Comparison of ENCODE assay signal across 11 cellular contexts in the genomic region with DNA sequence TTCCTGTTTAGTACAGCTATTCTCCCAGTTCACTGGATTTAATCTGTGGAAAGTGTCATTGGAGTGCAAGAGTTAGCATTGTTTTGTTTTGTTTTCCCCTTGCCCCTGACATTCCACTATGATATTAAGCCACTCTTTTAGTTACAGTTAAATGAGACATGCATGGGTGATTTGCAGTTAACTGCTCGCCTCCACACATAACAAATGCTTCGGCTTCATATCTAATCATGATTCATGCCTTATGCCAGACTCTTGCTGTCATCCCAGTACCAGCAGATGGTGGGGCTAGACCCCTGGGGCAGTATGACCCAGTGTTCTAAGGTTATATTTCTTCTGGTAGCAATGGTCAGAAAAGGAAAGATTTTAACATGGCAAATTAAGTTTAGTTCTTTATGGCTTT.
DNase-seq lines count a peak whose midpoint lies in the region; TF ChIP-seq lines count a peak whose summit lies in the region.
"Had no signal": no experiment of that assay in that cellular context is flagged by ENCODE, and none has a peak within 500 bp of the region (broad histone marks: within the 10 kb centered on the region; RNA-seq: fewer than 3 reads in every experiment).

No MANE protein-coding gene starts in this region.

- H3K23ac ChIP-seq in trophoblast cell (ENCODE audit: low read length), result no peak overlapping the region

- no peaks in the 10 kb centered on the region for H3K79me1 ChIP-seq in trophoblast cell (ENCODE audit: low read length)

- no peak overlapping the region for H2AK5ac ChIP-seq in trophoblast cell (ENCODE audit: low read length)

- H2BK12ac ChIP-seq in trophoblast cell (ENCODE audit: low read length), result no peak overlapping the region

- H3K4me1 ChIP-seq in trophoblast cell (ENCODE audit: control insufficient read depth in 1 of 2, insufficient read depth in 2 of 2, low read length in 2 of 2), result no peaks in the 10 kb centered on the region

- H3K36me3 ChIP-seq in trophoblast cell (ENCODE audit: control insufficient read depth in 1 of 2, insufficient read depth in 2 of 2, low read length in 2 of 2), result no peaks in the 10 kb centered on the region

- H2AFZ ChIP-seq in trophoblast cell (ENCODE audit: insufficient read depth, low read length, poor library complexity), result no peak overlapping the region

- H3K4me2 ChIP-seq in trophoblast cell (ENCODE audit: low read length), result no peak overlapping the region

- H3K4ac ChIP-seq in trophoblast cell (ENCODE audit: low read depth, low read length), result no peak overlapping the region

- H2BK5ac ChIP-seq in trophoblast cell (ENCODE audit: low read depth, low read length, poor library complexity), result no peak overlapping the region

- DNase-seq in Daoy (ENCODE audit: low read depth), result peak; percentile 13
- DNase-seq in NCI-H526 (lab: John Stamatoyannopoulos, UW), result peak; percentile 63 to 75
- peak; percentile 45 for DNase-seq in epithelial cell of proximal tubule (ENCODE audit: low read depth)
- DNase-seq in trophoblast cell, result peak; percentile 85 to 87
- DNase-seq in central memory CD4-positive, alpha-beta T cell, result no peak
- no peak for DNase-seq in CD1c-positive myeloid dendritic cell (ENCODE audit: extremely low spot score)
- no peak for DNase-seq in NCI-H2196 treated with DMSO at 0.1 percent for 48 hours (lab: John Stamatoyannopoulos, UW; ENCODE audit: unreplicated experiment)
- DNase-seq in posterior cingulate gyrus, result no peak
- DNase-seq: DMS153; naive thymus-derived CD4-positive, alpha-beta T cell; NCI-H146 had no signal

- H3K27ac ChIP-seq in trophoblast cell (ENCODE audit: low read depth, low read length), result no peak overlapping the region

- H4K91ac ChIP-seq in trophoblast cell (ENCODE audit: low read depth, low read length), result no peak overlapping the region

- H3K18ac ChIP-seq in trophoblast cell (ENCODE audit: low read length), result no peak overlapping the region

- intact Hi-C loops in posterior cingulate gyrus (cut with DNase I), result no loop called here

- no peaks in the 10 kb centered on the region for H3K79me2 ChIP-seq in trophoblast cell (ENCODE audit: control insufficient read depth, insufficient read depth, low read length, poor library complexity)

- no peaks in the 10 kb centered on the region for H3K9me3 ChIP-seq in trophoblast cell (ENCODE audit: insufficient read depth, low read depth, low read length)

- no peak overlapping the region for H3K14ac ChIP-seq in trophoblast cell (ENCODE audit: low read length)

- WGBS in trophoblast cell (ENCODE audit: extremely low coverage, insufficient coverage, insufficient read length), result no CpG with 5 or more reads among the region's 2 CpGs

- no peak overlapping the region for H2BK120ac ChIP-seq in trophoblast cell (ENCODE audit: insufficient read depth, low read length, poor library complexity)

- no peak overlapping the region for H3K4me3 ChIP-seq in epithelial cell of proximal tubule (ENCODE audit: low read depth, low read length)
- no peak overlapping the region for H3K4me3 ChIP-seq in trophoblast cell (ENCODE audit: low read depth, low read length)

- TF ChIP-seq CTCF in epithelial cell of proximal tubule (conservative IDR thresholded peaks at IDR 0.05; ENCODE audit: low read depth, low read length), result peak; percentile 22

- no peaks in the 10 kb centered on the region for H3K27me3 ChIP-seq in trophoblast cell (ENCODE audit: insufficient read depth, low read length)

- H3K9ac ChIP-seq in trophoblast cell (ENCODE audit: low read length), result no peak overlapping the region

- H4K8ac ChIP-seq in trophoblast cell (ENCODE audit: low read depth, low read length), result no peak overlapping the region

- no peak overlapping the region for H4K12ac ChIP-seq in trophoblast cell (ENCODE audit: low read depth, low read length)

Comparison
In these comparisons a context has a peak if more than half of its experiments do, and no peak if none do; other contexts are left out.
1. DNase-seq: peak in Daoy (single experiment), NCI-H526 (2 of 2), epithelial cell of proximal tubule (single experiment) and trophoblast cell (2 of 2); none in central memory CD4-positive, alpha-beta T cell (single experiment), CD1c-positive myeloid dendritic cell (single experiment), NCI-H2196 treated with DMSO at 0.1 percent for 48 hours (single experiment) and posterior cingulate gyrus (0 of 10).